In genomic region chr1:108568589-108568988, GRCh38 we compare ENCODE assay signal across 30 cellular contexts.
"Had no signal": no experiment of that assay in that cellular context is flagged by ENCODE, and none has a peak within 500 bp of the region (broad histone marks: within the 10 kb centered on the region; RNA-seq: fewer than 3 reads in every experiment).

No MANE protein-coding gene starts in this region.

- H3K9me3 ChIP-seq: esophagus squamous epithelium, gastroesophageal sphincter had no signal

- H3K36me3 ChIP-seq: brain microvascular endothelial cell, esophagus squamous epithelium, gastroesophageal sphincter had no signal

- ATAC-seq: activated CD4-positive, alpha-beta T cell treated with anti-CD3 and anti-CD28 coated beads for 36 hours; activated CD8-positive, alpha-beta memory T cell treated with anti-CD3 and anti-CD28 coated beads, Interleukin-2, amount 10 ng/mL, durations not matched to agents 7 days and 5 days; activated CD8-positive, alpha-beta T cell treated with anti-CD3 and anti-CD28 coated beads, Interleukin-2, amount 10 ng/mL, durations not matched to agents 7 days and 5 days; gastroesophageal sphincter; T-cell had no signal

- H3K9me3 Mint-ChIP-seq: activated CD4-positive, alpha-beta T cell treated with anti-CD3 and anti-CD28 coated beads, Interleukin-2, amount 10 ng/mL, durations not matched to agents 24 days and 14 days; activated naive CD4-positive, alpha-beta T cell treated with anti-CD3 and anti-CD28 coated beads for 36 hours; activated T-helper 1 cell treated with anti-CD3 and anti-CD28 coated beads, Interleukin-12 subunit alpha, Interleukin-12 subunit beta, Interleukin-2, Interleukin-4 antibody, amounts not matched to agents 30 ng/mL and 10 ng/mL and 1 ng/mL, durations not matched to agents 14 hours and 24 hours and 36 hours; activated T-helper 2 cell treated with anti-CD3 and anti-CD28 coated beads, Interferon-gamma antibody, Interleukin-2, Interleukin-4, amounts not matched to agents 10 μg/mL and 5 μg/mL and 100 μg/mL, durations not matched to agents 14 hours and 24 hours and 36 hours; central memory CD8-positive, alpha-beta T cell; dendritic cell treated with granulocyte-macrophage colony-stimulating factor and Interleukin-4, amounts not matched to agents 40 ng/mL and 50 ng/mL, for 4 days; T-cell; T-helper 2 cell treated with Interferon-gamma antibody and Interleukin-4, amounts not matched to agents 5 μg/mL and 100 μg/mL, for 36 hours had no signal

- H3K27me3 Mint-ChIP-seq: activated CD4-positive, alpha-beta memory T cell treated with anti-CD3 and anti-CD28 coated beads for 36 hours; activated CD4-positive, alpha-beta T cell treated with anti-CD3 and anti-CD28 coated beads for 36 hours; activated CD4-positive, alpha-beta T cell treated with anti-CD3 and anti-CD28 coated beads, Interleukin-2, amount 10 ng/mL, durations not matched to agents 24 days and 14 days; activated CD8-positive, alpha-beta memory T cell treated with anti-CD3 and anti-CD28 coated beads, Interleukin-2, amount 10 ng/mL, durations not matched to agents 7 days and 5 days; activated naive CD8-positive, alpha-beta T cell; central memory CD8-positive, alpha-beta T cell; dendritic cell treated with granulocyte-macrophage colony-stimulating factor and Interleukin-4, amounts not matched to agents 40 ng/mL and 50 ng/mL, for 4 days; T-cell had no signal

- H3K4me3 Mint-ChIP-seq: activated CD4-positive, alpha-beta memory T cell treated with anti-CD3 and anti-CD28 coated beads for 36 hours; activated CD4-positive, alpha-beta T cell treated with anti-CD3 and anti-CD28 coated beads for 36 hours; activated CD4-positive, alpha-beta T cell treated with anti-CD3 and anti-CD28 coated beads, Interleukin-2, amount 10 ng/mL, durations not matched to agents 24 days and 14 days; activated CD8-positive, alpha-beta memory T cell treated with anti-CD3 and anti-CD28 coated beads, Interleukin-2, amount 10 ng/mL, durations not matched to agents 7 days and 5 days; activated CD8-positive, alpha-beta T cell treated with anti-CD3 and anti-CD28 coated beads, Interleukin-2, amount 10 ng/mL, durations not matched to agents 7 days and 5 days; activated naive CD4-positive, alpha-beta T cell treated with anti-CD3 and anti-CD28 coated beads for 36 hours; activated naive CD8-positive, alpha-beta T cell; activated T-helper 1 cell treated with anti-CD3 and anti-CD28 coated beads, Interleukin-12 subunit alpha, Interleukin-12 subunit beta, Interleukin-2, Interleukin-4 antibody, amounts not matched to agents 30 ng/mL and 10 ng/mL and 1 ng/mL, durations not matched to agents 14 hours and 24 hours and 36 hours; central memory CD8-positive, alpha-beta T cell; dendritic cell treated with granulocyte-macrophage colony-stimulating factor and Interleukin-4, amounts not matched to agents 40 ng/mL and 50 ng/mL, for 4 days; T-cell; T-helper 1 cell treated with Interleukin-12 subunit alpha and Interleukin-12 subunit beta and Interleukin-4 antibody, amounts not matched to agents 30 μg/mL and 1 μg/mL, for 36 hours; T-helper 2 cell treated with Interferon-gamma antibody and Interleukin-4, amounts not matched to agents 5 μg/mL and 100 μg/mL, for 36 hours had no signal

- H3K36me3 Mint-ChIP-seq: activated CD4-positive, alpha-beta memory T cell treated with anti-CD3 and anti-CD28 coated beads for 36 hours had no signal

- DNase-seq: activated CD4-positive, alpha-beta memory T cell treated with anti-CD3 and anti-CD28 coated beads for 36 hours; activated CD4-positive, alpha-beta T cell treated with anti-CD3 and anti-CD28 coated beads for 36 hours; activated CD4-positive, alpha-beta T cell treated with anti-CD3 and anti-CD28 coated beads, Interleukin-2, amount 10 ng/mL, durations not matched to agents 24 days and 14 days; activated CD4-positive, CD25-positive, alpha-beta regulatory T cell; activated CD4-positive, CD25-positive, alpha-beta regulatory T cell treated with anti-CD3 and anti-CD28 coated beads, Interleukin-2, amount 50 U/mL, for 72 hours; activated CD8-positive, alpha-beta memory T cell treated with anti-CD3 and anti-CD28 coated beads, Interleukin-2, amount 10 ng/mL, durations not matched to agents 7 days and 5 days; activated CD8-positive, alpha-beta memory T cell treated with anti-CD3 and anti-CD28 coated beads, Interleukin-2, amount 50 U/mL, for 4 hours; activated CD8-positive, alpha-beta T cell treated with anti-CD3 and anti-CD28 coated beads, Interleukin-2, amount 10 ng/mL, durations not matched to agents 7 days and 5 days; activated effector memory CD4-positive, alpha-beta T cell treated with anti-CD3 and anti-CD28 coated beads, Interleukin-2, amount 50 U/mL, for 16 hours; activated naive CD4-positive, alpha-beta T cell treated with anti-CD3 and anti-CD28 coated beads for 36 hours; activated T-cell treated with anti-CD3 and anti-CD28 coated beads, Interleukin-2, amount 50 U/mL, for 1 hour; activated T-cell treated with anti-CD3 and anti-CD28 coated beads, Interleukin-2, amount 50 U/mL, for 48 hours; amniotic stem cell; anterior cingulate cortex; brain microvascular endothelial cell; effector CD4-positive, alpha-beta T cell; esophagus squamous epithelium; foreskin melanocyte; SW 1271; T-cell had no signal

- H3K27me3 ChIP-seq: brain microvascular endothelial cell, esophagus squamous epithelium, gastroesophageal sphincter had no signal

- H3K4me3 ChIP-seq: coronary artery, esophagus squamous epithelium, gastroesophageal sphincter had no signal

- H3K27ac Mint-ChIP-seq: activated CD4-positive, alpha-beta memory T cell treated with anti-CD3 and anti-CD28 coated beads for 36 hours; activated CD4-positive, alpha-beta T cell treated with anti-CD3 and anti-CD28 coated beads for 36 hours; activated CD4-positive, alpha-beta T cell treated with anti-CD3 and anti-CD28 coated beads, Interleukin-2, amount 10 ng/mL, durations not matched to agents 24 days and 14 days; activated CD8-positive, alpha-beta memory T cell treated with anti-CD3 and anti-CD28 coated beads, Interleukin-2, amount 10 ng/mL, durations not matched to agents 7 days and 5 days; activated CD8-positive, alpha-beta T cell treated with anti-CD3 and anti-CD28 coated beads, Interleukin-2, amount 10 ng/mL, durations not matched to agents 7 days and 5 days; activated naive CD4-positive, alpha-beta T cell treated with anti-CD3 and anti-CD28 coated beads for 36 hours; activated naive CD8-positive, alpha-beta T cell; activated T-helper 1 cell treated with anti-CD3 and anti-CD28 coated beads, Interleukin-12 subunit alpha, Interleukin-12 subunit beta, Interleukin-2, Interleukin-4 antibody, amounts not matched to agents 30 ng/mL and 10 ng/mL and 1 ng/mL, durations not matched to agents 14 hours and 24 hours and 36 hours; activated T-helper 2 cell treated with anti-CD3 and anti-CD28 coated beads, Interferon-gamma antibody, Interleukin-2, Interleukin-4, amounts not matched to agents 10 μg/mL and 5 μg/mL and 100 μg/mL, durations not matched to agents 14 hours and 24 hours and 36 hours; dendritic cell treated with granulocyte-macrophage colony-stimulating factor and Interleukin-4, amounts not matched to agents 40 ng/mL and 50 ng/mL, for 4 days; T-cell; T-helper 1 cell treated with Interleukin-12 subunit alpha and Interleukin-12 subunit beta and Interleukin-4 antibody, amounts not matched to agents 30 μg/mL and 1 μg/mL, for 36 hours; T-helper 2 cell treated with Interferon-gamma antibody and Interleukin-4, amounts not matched to agents 5 μg/mL and 100 μg/mL, for 36 hours had no signal

- H3K27ac ChIP-seq: brain microvascular endothelial cell, coronary artery, epithelial cell of prostate, esophagus squamous epithelium, gastroesophageal sphincter had no signal
